Comparison of ENCODE assay signal across 15 cellular contexts in the genomic region with DNA sequence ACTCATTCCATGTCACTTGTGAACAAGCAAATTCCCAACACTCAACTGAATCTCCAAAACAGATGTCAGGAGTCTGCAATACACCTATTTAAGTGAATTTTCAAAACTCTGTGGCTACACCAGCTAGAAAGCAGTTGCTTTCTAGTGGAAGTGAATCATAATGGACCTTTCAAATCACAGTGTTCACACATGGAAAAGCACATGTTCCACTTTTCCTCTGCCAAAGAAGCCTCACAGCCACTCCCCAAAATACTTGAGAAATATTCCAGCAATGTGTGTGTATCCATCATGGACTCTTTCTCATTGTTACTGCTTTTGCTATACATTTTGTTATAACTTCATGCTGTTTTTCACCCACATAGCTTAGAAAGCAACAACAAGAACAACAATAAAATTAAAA. TPM values are rescaled to one million over a fixed set of nuclear protein-coding genes. Genes with fewer than 3 reads are reported as not detected.
DNase-seq lines count a peak whose midpoint lies in the region; ATAC-seq and TF ChIP-seq lines count a peak whose summit lies in the region.
"Had no signal": no experiment of that assay in that cellular context is flagged by ENCODE, and none has a peak within 500 bp of the region (broad histone marks: within the 10 kb centered on the region; RNA-seq: fewer than 3 reads in every experiment).

No MANE protein-coding gene starts in this region.

- in situ Hi-C loops in mammary epithelial cell (cut with MboI; ENCODE audit: low sequenced_read_pairs in 2 of 2), result no loop called here

- CTCF ChIA-PET in mammary epithelial cell (lab: Charles Lee; ENCODE audit: low non-redundant PET), result no interaction called here

- peaks cover 33 to 72% (median 49%) of the 10 kb centered on the region in 10 experiments for H3K4me1 ChIP-seq in BLaER1 treated with 17β-estradiol and CSF1 and Interleukin-3, amounts not matched to agents 10 nM and 100 nM
- peaks cover 18% of the 10 kb centered on the region for H3K4me1 ChIP-seq in mammary epithelial cell (ENCODE audit: insufficient read depth, low read length)
- H3K4me1 ChIP-seq: right lobe of liver had no signal

- H4K20me1 ChIP-seq in BLaER1 treated with 17β-estradiol and CSF1 and Interleukin-3, amounts not matched to agents 10 nM and 100 nM, result no peaks in the 10 kb centered on the region
- H4K20me1 ChIP-seq in mammary epithelial cell (ENCODE audit: insufficient read depth, low read length), result no peaks in the 10 kb centered on the region

- peak overlapping the region in 6 of 11 experiments; percentile 8 to 36 (median 26); a peak in 8 of 22 replicates for H3K9ac ChIP-seq in BLaER1 treated with 17β-estradiol and CSF1 and Interleukin-3, amounts not matched to agents 10 nM and 100 nM
- H3K9ac ChIP-seq in mammary epithelial cell (ENCODE audit: insufficient read depth, low read length), result no peak overlapping the region

- H3K27ac ChIP-seq in BLaER1 treated with 17β-estradiol and CSF1 and Interleukin-3, amounts not matched to agents 10 nM and 100 nM, result peak overlapping the region in 10 of 11 experiments; percentile 27 to 67 (median 50); a peak in 19 of 22 replicates
- H3K27ac ChIP-seq in mammary epithelial cell (ENCODE audit: insufficient read depth, low read depth, low read length), result no peak overlapping the region
- H3K27ac ChIP-seq: C4-2B, Peyer's patch, right lobe of liver had no signal

- H3K4me3 ChIP-seq in BLaER1 treated with 17β-estradiol and CSF1 and Interleukin-3, amounts not matched to agents 10 nM and 100 nM, result peak overlapping the region in 3 of 10 experiments; percentile 9 to 27 (median 23); a peak in 1 of 20 replicates
- no peak overlapping the region for H3K4me3 ChIP-seq in mammary epithelial cell (replicated peaks in 1 of 3; ENCODE audit: insufficient read depth in 1 of 3, low read depth in 2 of 3, low read length in 3 of 3)
- H3K4me3 ChIP-seq: Peyer's patch, right lobe of liver had no signal

- H3K4me3 Mint-ChIP-seq in activated naive CD8-positive, alpha-beta T cell treated with anti-CD3 and anti-CD28 coated beads, Interleukin-2, amount 50 U/mL, for 24 hours, result no peak overlapping the region

- dilution Hi-C loops in mammary epithelial cell (cut with HindIII; ENCODE audit: low sequenced_read_pairs), result no loop called here

- intact Hi-C loops in mammary epithelial cell (cut with micrococcal nuclease), result no loop called here

- DNase-seq in M059J (ENCODE audit: low read depth), result peak; percentile 52
- peak; percentile 45 for DNase-seq in mammary epithelial cell
- DNase-seq in lung microvascular endothelial cell (ENCODE audit: low read depth in 2 of 2), result peak; percentile 72 to 86
- no peak for DNase-seq in NCI-H82 (lab: John Stamatoyannopoulos, UW)
- no peak for DNase-seq in amygdala (lab: John Stamatoyannopoulos, UW)
- no peak for DNase-seq in activated naive CD8-positive, alpha-beta T cell treated with anti-CD3 and anti-CD28 coated beads, Interleukin-2, amount 50 U/mL, for 24 hours
- no peak for DNase-seq in NCI-H1694 (lab: John Stamatoyannopoulos, UW)
- DNase-seq: activated CD8-positive, alpha-beta memory T cell treated with anti-CD3 and anti-CD28 coated beads for 24 hours; activated naive CD4-positive, alpha-beta T cell treated with Interleukin-2 at 50 U/mL for 16 hours; GF-D8; NCI-H510A; Peyer's patch; right lobe of liver had no signal

- TF ChIP-seq CTCF in mammary epithelial cell (conservative IDR thresholded peaks at IDR 0.05 in 1 of 2, IDR thresholded peaks at IDR 0.05 in 1 of 2; ENCODE audit: extremely low read depth in 1 of 2, insufficient read depth in 1 of 2, low read depth in 1 of 2, low read length in 2 of 2), result no peak

- no peaks in the 10 kb centered on the region for H3K79me2 ChIP-seq in mammary epithelial cell (ENCODE audit: insufficient read depth, low read length)

- no TSS peak for BruUV-seq in mammary epithelial cell (replicated peaks; lab: Mats Ljungman, UMichigan)

- H2AFZ ChIP-seq in mammary epithelial cell (ENCODE audit: low read depth, low read length), result no peak overlapping the region

- peaks cover 0 to 65% (median 42%) of the 10 kb centered on the region in 11 experiments; a peak in 19 of 22 replicates for H3K9me3 ChIP-seq in BLaER1 treated with 17β-estradiol and CSF1 and Interleukin-3, amounts not matched to agents 10 nM and 100 nM (replicated peaks in 1 of 11)
- no peaks in the 10 kb centered on the region for H3K9me3 ChIP-seq in mammary epithelial cell (replicated peaks; ENCODE audit: insufficient read depth, low read length)
- H3K9me3 ChIP-seq: Peyer's patch, right lobe of liver had no signal

- H3K36me3 ChIP-seq in BLaER1 treated with 17β-estradiol and CSF1 and Interleukin-3, amounts not matched to agents 10 nM and 100 nM, result peaks cover 0 to 27% (median 7%) of the 10 kb centered on the region in 11 experiments; a peak in 9 of 22 replicates
- H3K36me3 ChIP-seq in mammary epithelial cell (ENCODE audit: insufficient read depth, low read length), result no peaks in the 10 kb centered on the region
- H3K36me3 ChIP-seq: Peyer's patch, right lobe of liver had no signal

- peak overlapping the region; percentile 56 to 76 (median 67) for H3K4me2 ChIP-seq in BLaER1 treated with 17β-estradiol and CSF1 and Interleukin-3, amounts not matched to agents 10 nM and 100 nM
- peak overlapping the region; percentile 4 for H3K4me2 ChIP-seq in mammary epithelial cell (ENCODE audit: insufficient read depth, low read depth, low read length)

- ATAC-seq in activated naive CD8-positive, alpha-beta T cell treated with anti-CD3 and anti-CD28 coated beads, Interleukin-2, amount 50 U/mL, for 24 hours, result no peak

- H3K27me3 ChIP-seq in BLaER1 treated with 17β-estradiol and CSF1 and Interleukin-3, amounts not matched to agents 10 nM and 100 nM, result no peaks in the 10 kb centered on the region
- H3K27me3 ChIP-seq in mammary epithelial cell (ENCODE audit: insufficient read depth, low read length), result no peaks in the 10 kb centered on the region
- H3K27me3 ChIP-seq: Peyer's patch, right lobe of liver had no signal

- peaks cover 40% of the 10 kb centered on the region for H3K4me1 Mint-ChIP-seq in activated naive CD8-positive, alpha-beta T cell treated with anti-CD3 and anti-CD28 coated beads, Interleukin-2, amount 50 U/mL, for 24 hours

- H3K27me3 Mint-ChIP-seq in activated naive CD8-positive, alpha-beta T cell treated with anti-CD3 and anti-CD28 coated beads, Interleukin-2, amount 50 U/mL, for 24 hours, result no peaks in the 10 kb centered on the region

- H3K27ac Mint-ChIP-seq in activated naive CD8-positive, alpha-beta T cell treated with anti-CD3 and anti-CD28 coated beads, Interleukin-2, amount 50 U/mL, for 24 hours, result no peak overlapping the region

- H3K9me3 Mint-ChIP-seq in activated naive CD8-positive, alpha-beta T cell treated with anti-CD3 and anti-CD28 coated beads, Interleukin-2, amount 50 U/mL, for 24 hours, result peaks cover 8% of the 10 kb centered on the region

- H3K36me3 Mint-ChIP-seq in activated naive CD8-positive, alpha-beta T cell treated with anti-CD3 and anti-CD28 coated beads, Interleukin-2, amount 50 U/mL, for 24 hours (ENCODE audit: low read depth), result peaks cover 2% of the 10 kb centered on the region

RNA-seq across cellular contexts. Expression of a gene that starts 17.4 kb away (rescaled TPM):
- 4.9 and 8.7 TPM in 2 replicates for total RNA-seq in M059J (2014; rRNA removed; shearing (Covaris generic))
- total RNA-seq in mammary epithelial cell (1 to 10 TPM; 4.0 to 5.0 TPM), lung microvascular endothelial cell (107 and 112 TPM in 2 replicates)
- 6.2 TPM for polyA plus RNA-seq in mammary epithelial cell
- polyA minus RNA-seq in mammary epithelial cell, result 5.7 TPM

Comparison
In these comparisons a context has a peak if more than half of its experiments do, and no peak if none do; other contexts are left out.
1. DNase-seq: peak in M059J (single experiment), mammary epithelial cell (single experiment) and lung microvascular endothelial cell (2 of 2); none in NCI-H82 (single experiment), amygdala (0 of 56), activated naive CD8-positive, alpha-beta T cell treated with anti-CD3 and anti-CD28 coated beads, Interleukin-2, amount 50 U/mL, for 24 hours (single experiment) and NCI-H1694 (single experiment).
2. RNA of a gene that starts 17.4 kb away (total RNA-seq): 107 to 112 TPM in lung microvascular endothelial cell; 4.0 to 5.0 TPM in mammary epithelial cell and 4.9 to 8.7 TPM in M059J; every median in the first group is over 10 times any median in the second.